1 cellular context compared by ENCODE assay signal in the genomic region with DNA sequence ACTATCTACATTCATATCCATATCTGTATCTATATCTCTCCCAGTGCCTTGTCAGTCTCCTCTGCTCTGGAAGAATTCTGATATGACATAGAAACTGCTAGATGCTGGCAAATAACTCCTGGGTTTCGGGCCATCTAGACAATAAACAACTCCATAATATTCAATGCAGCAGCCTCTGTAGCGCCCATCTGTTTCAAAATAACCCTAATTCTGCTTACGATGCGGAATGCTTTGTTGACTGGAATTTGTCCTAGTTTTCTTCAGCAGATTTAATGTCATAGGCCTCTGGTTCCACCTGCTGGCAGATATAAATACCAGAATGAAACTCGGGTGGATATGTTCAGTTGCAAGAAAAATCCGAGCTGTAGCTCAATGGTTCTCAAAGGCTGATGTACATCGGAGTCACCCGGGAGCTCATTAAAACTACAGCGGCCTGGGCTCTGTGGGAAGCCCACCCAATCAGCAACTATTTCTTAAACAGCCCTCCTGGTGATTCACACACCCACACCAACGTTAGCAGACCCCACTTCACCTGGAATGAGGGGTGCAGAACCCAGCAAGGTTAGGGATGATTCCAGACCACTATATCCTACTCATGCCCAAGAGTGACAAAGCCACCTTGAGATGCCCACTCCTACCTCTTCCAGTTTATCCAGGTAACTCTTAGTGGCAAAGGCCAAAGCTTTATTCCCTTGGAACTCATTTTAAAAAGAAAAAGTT.
TF ChIP-seq lines count a peak whose summit lies in the region.

No MANE protein-coding gene starts in this region.

TF ChIP-seq in IMR-90, 13 proteins besides CTCF, POLR2A, EP300 and RAD21 (continued from another document):
- TF ChIP-seq, protein P1, sequence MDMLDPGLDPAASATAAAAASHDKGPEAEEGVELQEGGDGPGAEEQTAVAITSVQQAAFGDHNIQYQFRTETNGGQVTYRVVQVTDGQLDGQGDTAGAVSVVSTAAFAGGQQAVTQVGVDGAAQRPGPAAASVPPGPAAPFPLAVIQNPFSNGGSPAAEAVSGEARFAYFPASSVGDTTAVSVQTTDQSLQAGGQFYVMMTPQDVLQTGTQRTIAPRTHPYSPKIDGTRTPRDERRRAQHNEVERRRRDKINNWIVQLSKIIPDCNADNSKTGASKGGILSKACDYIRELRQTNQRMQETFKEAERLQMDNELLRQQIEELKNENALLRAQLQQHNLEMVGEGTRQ (IDR thresholded peaks at IDR 0.05; ENCODE audit: low read depth, low read length): no peak
